Comparison of ENCODE assay signal across 5 cellular contexts in genomic region chr11:1667121-1667820, GRCh38. TPM values are rescaled to one million over a fixed set of nuclear protein-coding genes. Genes with fewer than 3 reads are reported as not detected.
"Had no signal": no experiment of that assay in that cellular context is flagged by ENCODE, and none has a peak within 500 bp of the region (broad histone marks: within the 10 kb centered on the region; RNA-seq: fewer than 3 reads in every experiment).

No MANE protein-coding gene starts in this region.

RNA-seq across cellular contexts. Expression of gene KRTAP5-6, which starts 29.7 kb away (rescaled TPM):
- total RNA-seq: activated CD8-positive, alpha-beta T cell treated with anti-CD3 and anti-CD28 coated beads, Interleukin-2, amount 10 ng/mL, durations not matched to agents 7 days and 5 days; activated naive CD8-positive, alpha-beta T cell treated with anti-CD3 and anti-CD28 coated beads, Interleukin-2, amount 10 ng/mL, durations not matched to agents 7 days and 5 days; K562; SJSA1 had no signal
- polyA plus RNA-seq: adrenal gland, K562 had no signal

RNA-seq across cellular contexts. Expression of gene KRTAP5-5, which starts 37.7 kb away (rescaled TPM):
- total RNA-seq: activated CD8-positive, alpha-beta T cell treated with anti-CD3 and anti-CD28 coated beads, Interleukin-2, amount 10 ng/mL, durations not matched to agents 7 days and 5 days; activated naive CD8-positive, alpha-beta T cell treated with anti-CD3 and anti-CD28 coated beads, Interleukin-2, amount 10 ng/mL, durations not matched to agents 7 days and 5 days; adrenal gland; K562; SJSA1 had no signal
- polyA plus RNA-seq: adrenal gland, K562 had no signal

RNA-seq across cellular contexts. Expression of gene KRTAP5-4, which starts 45.3 kb away (rescaled TPM):
- total RNA-seq: activated CD8-positive, alpha-beta T cell treated with anti-CD3 and anti-CD28 coated beads, Interleukin-2, amount 10 ng/mL, durations not matched to agents 7 days and 5 days; activated naive CD8-positive, alpha-beta T cell treated with anti-CD3 and anti-CD28 coated beads, Interleukin-2, amount 10 ng/mL, durations not matched to agents 7 days and 5 days; adrenal gland; K562; SJSA1 had no signal
- polyA plus RNA-seq: adrenal gland, K562 had no signal

RNA-seq across cellular contexts. Expression of gene KRTAP5-3, which starts 59.0 kb away (rescaled TPM):
- total RNA-seq: activated CD8-positive, alpha-beta T cell treated with anti-CD3 and anti-CD28 coated beads, Interleukin-2, amount 10 ng/mL, durations not matched to agents 7 days and 5 days; activated naive CD8-positive, alpha-beta T cell treated with anti-CD3 and anti-CD28 coated beads, Interleukin-2, amount 10 ng/mL, durations not matched to agents 7 days and 5 days; adrenal gland; K562; SJSA1 had no signal
- polyA plus RNA-seq: adrenal gland, K562 had no signal
